In genomic region chr1:40044065-40044575, GRCh38 we compare ENCODE assay signal across 16 cellular contexts. TPM values are rescaled to one million over a fixed set of nuclear protein-coding genes. Genes with fewer than 3 reads are reported as not detected.
DNase-seq lines count a peak whose midpoint lies in the region; ATAC-seq, FAIRE-seq and TF ChIP-seq lines count a peak whose summit lies in the region.
"Had no signal": no experiment of that assay in that cellular context is flagged by ENCODE, and none has a peak within 500 bp of the region (broad histone marks: within the 10 kb centered on the region; RNA-seq: fewer than 3 reads in every experiment).

No MANE protein-coding gene starts in this region.

- SMC1A ChIA-PET in GM12878 (lab: Charles Lee; ENCODE audit: uncharacterized antibody, unreplicated experiment), result interaction anchor here (0.6 to 1.3 kb wide), 3 partner anchors 40 to 341 kb away, joined by 3 read pairs; no protein-coding TSS in a partner anchor

- no peaks in the 10 kb centered on the region for H3K9me2 ChIP-seq in Karpas-422 (replicated peaks; ENCODE audit: insufficient read depth, low read length)

- no peak for TF ChIP-seq EP300 in GM12878 (IDR thresholded peaks at IDR 0.05; ENCODE audit: borderline replicate concordance in 1 of 2, control insufficient read depth in 1 of 2, low read depth in 2 of 2, low read length in 2 of 2)

- H3K36me3 Mint-ChIP-seq in CD4-positive, CD25-positive, alpha-beta regulatory T cell, result peaks cover 41% of the 10 kb centered on the region
- peaks cover 10 to 62% (median 23%) of the 10 kb centered on the region in 3 donors for H3K36me3 Mint-ChIP-seq in naive thymus-derived CD8-positive, alpha-beta T cell

- peaks cover 25% of the 10 kb centered on the region for H3K36me3 ChIP-seq in CD4-positive, CD25-positive, alpha-beta regulatory T cell (ENCODE audit: control insufficient read depth, insufficient read depth, low read length)
- H3K36me3 ChIP-seq in Karpas-422 (ENCODE audit: insufficient read depth, low read length) (peaks cover 20% of the 10 kb centered on the region; the same call in 1 of the 2 replicates), GM12878 (ENCODE audit: control insufficient read depth in 2 of 2, insufficient read depth in 2 of 2, low read length in 1 of 2) (peaks cover 0 to 25% of the 10 kb centered on the region in 2 experiments; a peak in 1 of 4 replicates)

- in situ Hi-C loops in GM12878 (cut with MboI), result no loop called here

- H3K79me2 ChIP-seq in Karpas-422 (ENCODE audit: low read length), result peaks cover 84% of the 10 kb centered on the region
- peaks cover 87% of the 10 kb centered on the region for H3K79me2 ChIP-seq in GM12878 (ENCODE audit: control insufficient read depth, insufficient read depth, low read length)

- RAD21 ChIA-PET in GM12878 (lab: Charles Lee; ENCODE audit: unreplicated experiment), result interaction anchor here (1.0 kb wide), 1 partner anchor 13 kb away, joined by 3 read pairs; no protein-coding TSS in a partner anchor

- H3K4me3 ChIP-seq in CD4-positive, CD25-positive, alpha-beta regulatory T cell (ENCODE audit: low read depth, low read length), result peak overlapping the region; percentile 97
- H3K4me3 ChIP-seq in Karpas-422 (ENCODE audit: low read length) (peak overlapping the region; percentile 41), GM12878 (peak overlapping the region; percentile 86; the same call in 1 of the 2 replicates)
- H3K4me3 ChIP-seq: SJSA1 had no signal

- H3K4me3 Mint-ChIP-seq in CD4-positive, CD25-positive, alpha-beta regulatory T cell, result peak overlapping the region; percentile 93 to 98 (median 94)
- H3K4me3 Mint-ChIP-seq in naive thymus-derived CD8-positive, alpha-beta T cell, result peak overlapping the region; percentile 76 to 100 (median 95)

- H3K27me3 ChIP-seq in CD4-positive, CD25-positive, alpha-beta regulatory T cell (ENCODE audit: control insufficient read depth, insufficient read depth, low read length), result no peaks in the 10 kb centered on the region
- H3K27me3 ChIP-seq in Karpas-422 (ENCODE audit: low read length) (no peaks in the 10 kb centered on the region), GM12878 (replicated peaks in 1 of 2; ENCODE audit: control insufficient read depth in 2 of 2, insufficient read depth in 2 of 2, low read length in 1 of 2) (no peaks in the 10 kb centered on the region)
- H3K27me3 ChIP-seq: adrenal gland, SJSA1 had no signal

- H4K20me1 ChIP-seq in Karpas-422 (ENCODE audit: insufficient read depth, low read depth, low read length) (peaks cover 4% of the 10 kb centered on the region; the same call in 1 of the 2 replicates), GM12878 (ENCODE audit: control insufficient read depth, insufficient read depth) (peaks cover 3% of the 10 kb centered on the region; the same call in 1 of the 2 replicates)

- intact Hi-C loops in GM12878 (cut with micrococcal nuclease; ENCODE audit: unreplicated experiment), result no loop called here

- ATAC-seq in CD4-positive, CD25-positive, alpha-beta regulatory T cell (ENCODE audit: low read depth in 2 of 2), result no peak
- ATAC-seq in GM12878 (no peak), GM19455 (IDR thresholded peaks at IDR 0.05; ENCODE audit: unreplicated experiment) (no peak), GM18517 (IDR thresholded peaks at IDR 0.05; ENCODE audit: unreplicated experiment) (no peak)
- ATAC-seq in naive thymus-derived CD8-positive, alpha-beta T cell, result no peak
- ATAC-seq: left colon had no signal

- H3K9me3 Mint-ChIP-seq in CD4-positive, CD25-positive, alpha-beta regulatory T cell, result no peaks in the 10 kb centered on the region
- H3K9me3 Mint-ChIP-seq in naive thymus-derived CD8-positive, alpha-beta T cell, result no peaks in the 10 kb centered on the region

- H3K4me1 ChIP-seq in CD4-positive, CD25-positive, alpha-beta regulatory T cell (ENCODE audit: control insufficient read depth, insufficient read depth, low read length, poor library complexity, severe bottlenecking), result peaks cover 87% of the 10 kb centered on the region
- H3K4me1 ChIP-seq in Karpas-422 (ENCODE audit: low read length) (peaks cover 57% of the 10 kb centered on the region), GM12878 (ENCODE audit: control insufficient read depth, insufficient read depth, low read length) (peaks cover 18% of the 10 kb centered on the region; the same call in 1 of the 2 replicates)

- H3K9ac ChIP-seq in Karpas-422 (ENCODE audit: low read length) (0 out of 2 replicates have a peak overlapping the region, but pooled peaks have one; percentile 13), GM12878 (ENCODE audit: control insufficient read depth, insufficient read depth, low read length) (no peak overlapping the region; the same call in 1 of the 2 replicates)

- H3K4me2 ChIP-seq in Karpas-422 (ENCODE audit: low read depth, low read length, poor library complexity, severe bottlenecking) (peak overlapping the region; percentile 87), GM12878 (ENCODE audit: control insufficient read depth, insufficient read depth) (peak overlapping the region; percentile 87)

- DNase-seq in CD4-positive, CD25-positive, alpha-beta regulatory T cell, result no peak
- DNase-seq in Karpas-422, result peak; percentile 79
- no peak for DNase-seq in GM12878 (ENCODE audit: low read depth, low spot score)
- DNase-seq in naive thymus-derived CD8-positive, alpha-beta T cell, result no peak
- no peak for DNase-seq in NCI-H2029 treated with DMSO at 0.1 percent for 48 hours (lab: John Stamatoyannopoulos, UW)
- no peak for DNase-seq in frontal cortex (ENCODE audit: low spot score in 2 of 2)
- DNase-seq: activated CD4-positive, CD25-positive, alpha-beta regulatory T cell treated with anti-CD3 and anti-CD28 coated beads, Interleukin-2, amount 50 U/mL, for 72 hours; adrenal gland; Caco-2; left colon; NCI-H1105; NCI-H526; stimulated activated CD4-positive, alpha-beta T cell treated with anti-CD3 and anti-CD28 coated beads, Interleukin-2, amount 100 ng/mL, for 48 hours had no signal

- no peak for TF ChIP-seq POLR2A in GM12878 (IDR thresholded peaks at IDR 0.05; ENCODE audit: low read depth, low read length)

- FAIRE-seq in GM12878 (lab: Jason Lieb, UNC) (no peak), frontal cortex (lab: Jason Lieb, UNC) (no peak)

- H3K9me3 ChIP-seq in CD4-positive, CD25-positive, alpha-beta regulatory T cell (ENCODE audit: control insufficient read depth in 2 of 2, low read length in 2 of 2), result no peaks in the 10 kb centered on the region
- no peaks in the 10 kb centered on the region for H3K9me3 ChIP-seq in Karpas-422 (ENCODE audit: low read length)
- H3K9me3 ChIP-seq in GM12878 (replicated peaks; ENCODE audit: control insufficient read depth, insufficient read depth, low read length), result no peaks in the 10 kb centered on the region
- H3K9me3 ChIP-seq: adrenal gland, Caco-2, SJSA1 had no signal

- 65% methylated on average over 3 of the region's 3 CpGs for WGBS in GM12878 (ENCODE audit: insufficient coverage, insufficient replicate concordance, low lambda C conversion rate, missing lambda C conversion rate)

- H3K27ac Mint-ChIP-seq in CD4-positive, CD25-positive, alpha-beta regulatory T cell, result peak overlapping the region; percentile 71 to 99 (median 76)
- H3K27ac Mint-ChIP-seq in naive thymus-derived CD8-positive, alpha-beta T cell, result peak overlapping the region; percentile 45 to 92 (median 88)

- peaks cover 26 to 83% (median 63%) of the 10 kb centered on the region in 4 donors for H3K4me1 Mint-ChIP-seq in CD4-positive, CD25-positive, alpha-beta regulatory T cell
- peaks cover 33 to 88% (median 74%) of the 10 kb centered on the region in 4 donors for H3K4me1 Mint-ChIP-seq in naive thymus-derived CD8-positive, alpha-beta T cell

- no TSS peak for BruUV-seq in GM12878 (replicated peaks; lab: Mats Ljungman, UMichigan)

- TF ChIP-seq CTCF in GM12878 (IDR thresholded peaks at IDR 0.05 in 2 of 3, conservative IDR thresholded peaks at IDR 0.05 in 1 of 3; ENCODE audit: control insufficient read depth in 2 of 3, extremely low read depth in 1 of 3, insufficient read depth in 1 of 3, low read depth in 3 of 3, low read length in 3 of 3), result no peak

- POLR2A ChIA-PET in GM12878 (lab: Charles Lee), result interaction anchor here (0.6 to 2.3 kb wide), 4 partner anchors 12 to 21 kb away, joined by 3 to 7 read pairs (median 4); no protein-coding TSS in a partner anchor
- POLR2A ChIA-PET in naive thymus-derived CD8-positive, alpha-beta T cell (lab: Charles Lee), result interaction anchor here (0.6 to 15.8 kb wide), 3 partner anchors 9 to 331 kb away, joined by 3 to 246 read pairs (median 4); no protein-coding TSS in a partner anchor

- CTCF ChIA-PET in GM12878 (lab: Yijun Ruan, JAX), result interaction anchor here (1.0 to 1.3 kb wide), 3 partner anchors 11 to 125 kb away, joined by 3 to 5 read pairs (median 4); no protein-coding TSS in a partner anchor

- H2AFZ ChIP-seq in Karpas-422 (ENCODE audit: low read length) (no peak overlapping the region), GM12878 (ENCODE audit: control insufficient read depth, low read depth, low read length) (no peak overlapping the region)

- peak overlapping the region; percentile 48 for H3K27ac ChIP-seq in CD4-positive, CD25-positive, alpha-beta regulatory T cell (ENCODE audit: insufficient read depth, low read length, poor library complexity, severe bottlenecking)
- peak overlapping the region; percentile 79 for H3K27ac ChIP-seq in Karpas-422 (ENCODE audit: low read length)
- no peak overlapping the region for H3K27ac ChIP-seq in GM12878 (ENCODE audit: control insufficient read depth, insufficient read depth)
- H3K27ac ChIP-seq: adrenal gland, SJSA1 had no signal

- no peaks in the 10 kb centered on the region for H3K27me3 Mint-ChIP-seq in CD4-positive, CD25-positive, alpha-beta regulatory T cell
- H3K27me3 Mint-ChIP-seq in naive thymus-derived CD8-positive, alpha-beta T cell, result no peaks in the 10 kb centered on the region

- no peak for TF ChIP-seq RAD21 in GM12878 (IDR thresholded peaks at IDR 0.05; ENCODE audit: insufficient read depth, low read depth, low read length)

RNA-seq across cellular contexts. Expression of gene CAP1, which starts 3.6 kb away (rescaled TPM):
- total RNA-seq in CD4-positive, CD25-positive, alpha-beta regulatory T cell, result 322 TPM
- 100 to 1,000 TPM; 608 to 806 (median 709) TPM for polyA plus RNA-seq in CD4-positive, CD25-positive, alpha-beta regulatory T cell
- total RNA-seq in Karpas-422 (2014; rRNA removed; shearing (Covaris generic); ENCODE audit: low replicate concordance), result 217 and 229 TPM in 2 replicates
- total RNA-seq in GM12878 (2013; cell fraction: nucleolus; rRNA removed), result 67.9 and 74.3 TPM in 2 replicates
- 378 and 394 TPM in 2 replicates for total RNA-seq in GM12878 (2014; rRNA removed)
- total RNA-seq in GM12878 (2014; rRNA removed; fragmentation: Illumina TruSeq; extraction: Trizol), result 405 and 421 TPM in 2 replicates
- 482 and 491 TPM in 2 replicates for total RNA-seq in GM12878 (2021)
- 209 TPM for polyA plus RNA-seq in GM12878 (2011; ENCODE audit: low read depth)
- 360 and 431 TPM in 2 replicates for polyA plus RNA-seq in GM12878 (2011; rRNA removed)
- 219 and 245 TPM in 2 replicates for polyA plus RNA-seq in GM12878 (2011; cell fraction: cytosol; rRNA removed)
- polyA plus RNA-seq in GM12878 (2011; cell fraction: nucleus; rRNA removed), result 178 and 179 TPM in 2 replicates
- polyA plus RNA-seq in GM12878 (2012), result 262 and 277 TPM in 2 replicates
- polyA plus RNA-seq in GM12878 (2014; fragmentation: Illumina TruSeq; extraction: Trizol), result 500 and 537 TPM in 2 replicates
- polyA plus RNA-seq in GM12878 (2014; fragmentation: Nextera tagmentation; extraction: Ambion mirVana), result 100 to 1,000 TPM; 413 to 441 TPM
- polyA plus RNA-seq in GM12878 (2014; rRNA removed), result 367 and 393 TPM in 2 replicates
- 100 to 1,000 TPM; 475 to 481 TPM for polyA plus RNA-seq in GM12878 (2016; fragmentation: Nextera tagmentation; extraction: Ambion mirVana)
- polyA minus RNA-seq in GM12878 (2011; rRNA and poly(A)+ RNA removed), result 238 and 242 TPM in 2 replicates
- polyA minus RNA-seq in GM12878 (2011; cell fraction: cytosol; rRNA and poly(A)+ RNA removed), result 82.6 and 88.4 TPM in 2 replicates
- polyA minus RNA-seq in GM12878 (2011; cell fraction: nucleus; rRNA and poly(A)+ RNA removed), result 51.4 and 68.3 TPM in 2 replicates
- total RNA-seq in naive thymus-derived CD8-positive, alpha-beta T cell, result 100 to 1,000 TPM; 313 to 314 TPM
- 100 to 1,000 TPM; 610 to 675 (median 672) TPM for polyA plus RNA-seq in naive thymus-derived CD8-positive, alpha-beta T cell
- 133 TPM for total RNA-seq in frontal cortex

RNA-seq across cellular contexts. Expression of gene PPT1, which starts 52.9 kb away (rescaled TPM):
- total RNA-seq in CD4-positive, CD25-positive, alpha-beta regulatory T cell, result 44.2 TPM
- polyA plus RNA-seq in CD4-positive, CD25-positive, alpha-beta regulatory T cell, result 100 to 1,000 TPM; 173 to 219 (median 201) TPM
- 49.5 and 77.4 TPM in 2 replicates for total RNA-seq in Karpas-422 (2014; rRNA removed; shearing (Covaris generic); ENCODE audit: low replicate concordance)
- 42.3 and 51.6 TPM in 2 replicates for total RNA-seq in GM12878 (2013; cell fraction: nucleolus; rRNA removed)
- 67.6 and 70.2 TPM in 2 replicates for total RNA-seq in GM12878 (2014; rRNA removed)
- total RNA-seq in GM12878 (2014; rRNA removed; fragmentation: Illumina TruSeq; extraction: Trizol), result 92.1 and 95.8 TPM in 2 replicates
- 70.7 and 72.8 TPM in 2 replicates for total RNA-seq in GM12878 (2021)
- polyA plus RNA-seq in GM12878 (2011; ENCODE audit: low read depth), result 38.5 TPM
- polyA plus RNA-seq in GM12878 (2011; rRNA removed), result 50.4 and 55.0 TPM in 2 replicates
- 39.0 and 41.3 TPM in 2 replicates for polyA plus RNA-seq in GM12878 (2011; cell fraction: cytosol; rRNA removed)
- polyA plus RNA-seq in GM12878 (2011; cell fraction: nucleus; rRNA removed), result 13.9 and 18.3 TPM in 2 replicates
- polyA plus RNA-seq in GM12878 (2012), result 44.2 and 48.5 TPM in 2 replicates
- 142 and 175 TPM in 2 replicates for polyA plus RNA-seq in GM12878 (2014; fragmentation: Illumina TruSeq; extraction: Trizol)
- 100 to 1,000 TPM; 111 to 147 TPM for polyA plus RNA-seq in GM12878 (2014; fragmentation: Nextera tagmentation; extraction: Ambion mirVana)
- 58.1 and 68.0 TPM in 2 replicates for polyA plus RNA-seq in GM12878 (2014; rRNA removed)
- polyA plus RNA-seq in GM12878 (2016; fragmentation: Nextera tagmentation; extraction: Ambion mirVana), result 100 to 1,000 TPM; 133 to 138 TPM
- 39.4 and 40.4 TPM in 2 replicates for polyA minus RNA-seq in GM12878 (2011; rRNA and poly(A)+ RNA removed)
- polyA minus RNA-seq in GM12878 (2011; cell fraction: cytosol; rRNA and poly(A)+ RNA removed), result 16.8 and 18.8 TPM in 2 replicates
- polyA minus RNA-seq in GM12878 (2011; cell fraction: nucleus; rRNA and poly(A)+ RNA removed), result 3.7 and 5.9 TPM in 2 replicates
- total RNA-seq in naive thymus-derived CD8-positive, alpha-beta T cell, result 10 to 100 TPM; 70.9 to 72.9 TPM
- 100 to 1,000 TPM; 236 to 267 (median 237) TPM for polyA plus RNA-seq in naive thymus-derived CD8-positive, alpha-beta T cell
- 44.8 TPM for total RNA-seq in frontal cortex

Comparison
In these comparisons a context has a peak if more than half of its experiments do, and no peak if none do; other contexts are left out.
1. H3K4me3 ChIP-seq: peak in every context shown above with its lines; median percentile 97 in CD4-positive, CD25-positive, alpha-beta regulatory T cell; 86 in GM12878; 41 in Karpas-422.